ENCODE assay signal across 24 cellular contexts in genomic region chr18:39960545-39960944, GRCh38.
DNase-seq lines count a peak whose midpoint lies in the region; ATAC-seq and TF ChIP-seq lines count a peak whose summit lies in the region.
"Had no signal": no experiment of that assay in that cellular context is flagged by ENCODE, and none has a peak within 500 bp of the region (broad histone marks: within the 10 kb centered on the region; RNA-seq: fewer than 3 reads in every experiment).

No MANE protein-coding gene starts in this region.

- dilution Hi-C loops in mammary epithelial cell (cut with HindIII; ENCODE audit: low sequenced_read_pairs), result no loop called here

- no peak for TF ChIP-seq EP300 in upper lobe of left lung (IDR thresholded peaks at IDR 0.05)

- H4K20me1 ChIP-seq in mammary epithelial cell (ENCODE audit: insufficient read depth, low read length) (no peaks in the 10 kb centered on the region), hepatocyte (ENCODE audit: insufficient read depth, poor library complexity, severe bottlenecking) (no peaks in the 10 kb centered on the region)
- H4K20me1 ChIP-seq: BLaER1 treated with 17β-estradiol and CSF1 and Interleukin-3, amounts not matched to agents 10 nM and 100 nM had no signal

- CTCF ChIA-PET in mammary epithelial cell (lab: Charles Lee; ENCODE audit: low non-redundant PET), result no interaction called here

- intact Hi-C loops in mammary epithelial cell (cut with micrococcal nuclease), result loop anchor here (1.0 to 10.0 kb wide), 4 partner anchors 14 to 916 kb away; no protein-coding TSS in a partner anchor

- no peaks in the 10 kb centered on the region for H3K9me3 ChIP-seq in mammary epithelial cell (replicated peaks; ENCODE audit: insufficient read depth, low read length)
- no peaks in the 10 kb centered on the region for H3K9me3 ChIP-seq in hepatocyte (ENCODE audit: low read depth)
- H3K9me3 ChIP-seq in upper lobe of left lung, result no peaks in the 10 kb centered on the region
- H3K9me3 ChIP-seq: BLaER1 treated with 17β-estradiol and CSF1 and Interleukin-3, amounts not matched to agents 10 nM and 100 nM; right atrium auricular region; SJCRH30; tibial artery had no signal

- H3K4me2 ChIP-seq in mammary epithelial cell (ENCODE audit: insufficient read depth, low read depth, low read length) (peak overlapping the region; percentile 1), hepatocyte (no peak overlapping the region)
- H3K4me2 ChIP-seq: BLaER1 treated with 17β-estradiol and CSF1 and Interleukin-3, amounts not matched to agents 10 nM and 100 nM had no signal

- H3K79me2 ChIP-seq in ACC112 (ENCODE audit: control insufficient read depth, insufficient read depth, low read length, unreplicated experiment) (no peaks in the 10 kb centered on the region), mammary epithelial cell (ENCODE audit: insufficient read depth, low read length) (no peaks in the 10 kb centered on the region), hepatocyte (no peaks in the 10 kb centered on the region)

- ATAC-seq in upper lobe of left lung (ENCODE audit: low FRiP score in 2 of 2) (no peak), HG02623 (IDR thresholded peaks at IDR 0.05; ENCODE audit: unreplicated experiment) (no peak)
- ATAC-seq: activated T-helper 17 cell treated with anti-CD3 and anti-CD28 coated beads, Interleukin-2, amount 50 U/mL, for 72 hours; effector memory CD8-positive, alpha-beta T cell; left lobe of liver; naive thymus-derived CD8-positive, alpha-beta T cell; stimulated activated naive CD8-positive, alpha-beta T cell treated with anti-CD3 and anti-CD28 coated beads, Interleukin-15, amount 100 ng/mL, for 72 hours; T-helper 17 cell had no signal

- WGBS in mammary epithelial cell (ENCODE audit: low coverage, missing lambda C conversion rate), result 89% methylated on average over 1 of the region's 1 CpG
- 81% methylated on average over 1 of the region's 1 CpG for WGBS in hepatocyte (ENCODE audit: low lambda C conversion rate, missing lambda C conversion rate)
- WGBS in upper lobe of left lung, 2 donors, result 90 to 91% methylated on average over 1 of the region's 1 CpG

- H3K4me1 ChIP-seq in ACC112 (ENCODE audit: control insufficient read depth, insufficient read depth, low read length, unreplicated experiment) (peaks cover 9% of the 10 kb centered on the region), mammary epithelial cell (ENCODE audit: insufficient read depth, low read length) (peaks cover 40% of the 10 kb centered on the region), hepatocyte (ENCODE audit: insufficient read depth) (no peaks in the 10 kb centered on the region), upper lobe of left lung (no peaks in the 10 kb centered on the region)
- H3K4me1 ChIP-seq: BLaER1 treated with 17β-estradiol and CSF1 and Interleukin-3, amounts not matched to agents 10 nM and 100 nM; right atrium auricular region; SJCRH30; tibial artery had no signal

- no peak overlapping the region for H3K9ac ChIP-seq in mammary epithelial cell (ENCODE audit: insufficient read depth, low read length)
- H3K9ac ChIP-seq: BLaER1 treated with 17β-estradiol and CSF1 and Interleukin-3, amounts not matched to agents 10 nM and 100 nM had no signal

- no peak for TF ChIP-seq POLR2A in upper lobe of left lung (IDR thresholded peaks at IDR 0.05)

- BruUV-seq in mammary epithelial cell (replicated peaks; lab: Mats Ljungman, UMichigan), result no TSS peak

- H3K36me3 ChIP-seq in ACC112 (ENCODE audit: insufficient read depth, low read length) (no peaks in the 10 kb centered on the region), mammary epithelial cell (ENCODE audit: insufficient read depth, low read length) (no peaks in the 10 kb centered on the region), kidney epithelial cell (ENCODE audit: control insufficient read depth, insufficient read depth, low read length) (no peaks in the 10 kb centered on the region), hepatocyte (replicated peaks; ENCODE audit: insufficient read depth, low read depth) (no peaks in the 10 kb centered on the region), upper lobe of left lung (no peaks in the 10 kb centered on the region)
- H3K36me3 ChIP-seq: BLaER1 treated with 17β-estradiol and CSF1 and Interleukin-3, amounts not matched to agents 10 nM and 100 nM; right atrium auricular region; SJCRH30; tibial artery had no signal

- in situ Hi-C loops in mammary epithelial cell (cut with MboI; ENCODE audit: low sequenced_read_pairs in 2 of 2), result no loop called here

- H3K4me3 ChIP-seq in ACC112 (ENCODE audit: low read depth, low read length) (no peak overlapping the region), mammary epithelial cell (replicated peaks in 1 of 3; ENCODE audit: insufficient read depth in 1 of 3, low read depth in 2 of 3, low read length in 3 of 3) (no peak overlapping the region), kidney epithelial cell (ENCODE audit: low read depth, low read length) (no peak overlapping the region), hepatocyte (no peak overlapping the region), upper lobe of left lung (no peak overlapping the region)
- H3K4me3 ChIP-seq: BLaER1 treated with 17β-estradiol and CSF1 and Interleukin-3, amounts not matched to agents 10 nM and 100 nM; right atrium auricular region; SJCRH30; tibial artery had no signal

- TF ChIP-seq CTCF in mammary epithelial cell (conservative IDR thresholded peaks at IDR 0.05 in 1 of 2, IDR thresholded peaks at IDR 0.05 in 1 of 2; ENCODE audit: extremely low read depth in 1 of 2, insufficient read depth in 1 of 2, low read depth in 1 of 2, low read length in 2 of 2), result no peak
- no peak for TF ChIP-seq CTCF in kidney epithelial cell (IDR thresholded peaks at IDR 0.05; ENCODE audit: insufficient read depth, low read length, poor library complexity, severe bottlenecking)
- no peak for TF ChIP-seq CTCF in hepatocyte (IDR thresholded peaks at IDR 0.05; ENCODE audit: poor library complexity)
- TF ChIP-seq CTCF in upper lobe of left lung (IDR thresholded peaks at IDR 0.05), result no peak

- H2AFZ ChIP-seq in ACC112 (ENCODE audit: low read length, unreplicated experiment) (no peak overlapping the region), mammary epithelial cell (ENCODE audit: low read depth, low read length) (no peak overlapping the region), hepatocyte (no peak overlapping the region)

- no peaks in the 10 kb centered on the region for H3K9me2 ChIP-seq in hepatocyte (replicated peaks; ENCODE audit: insufficient read depth)

- DNase-seq in LHCN-M2 (ENCODE audit: low read depth) (peak; percentile 25), mammary epithelial cell (peak; percentile 84), kidney epithelial cell (ENCODE audit: low read depth) (peak; percentile 54), DMS153 treated with DMSO at 0.1 percent for 48 hours (lab: John Stamatoyannopoulos, UW; ENCODE audit: unreplicated experiment) (no peak), hepatocyte (ENCODE audit: low spot score) (no peak), upper lobe of left lung (no peak)
- DNase-seq: ACHN; activated CD4-positive, alpha-beta T cell treated with anti-CD3 and anti-CD28 coated beads, Interleukin-2, amount 10 ng/mL, durations not matched to agents 24 days and 14 days; effector memory CD8-positive, alpha-beta T cell; glutamatergic neuron; H7; naive thymus-derived CD8-positive, alpha-beta T cell; NCI-H187; NCI-H2227 treated with DMSO at 0.1 percent for 48 hours; SJCRH30; stimulated activated naive CD8-positive, alpha-beta T cell treated with anti-CD3 and anti-CD28 coated beads, Interleukin-15, amount 100 ng/mL, for 72 hours; T-helper 17 cell; tibial artery had no signal

- H3K27ac ChIP-seq in ACC112 (ENCODE audit: low read depth, low read length) (peak overlapping the region; percentile 34), mammary epithelial cell (ENCODE audit: insufficient read depth, low read depth, low read length) (peak overlapping the region; percentile 91), hepatocyte (no peak overlapping the region), upper lobe of left lung (no peak overlapping the region)
- H3K27ac ChIP-seq: BLaER1 treated with 17β-estradiol and CSF1 and Interleukin-3, amounts not matched to agents 10 nM and 100 nM; right atrium auricular region; SJCRH30; tibial artery had no signal

- no peaks in the 10 kb centered on the region for H3K27me3 ChIP-seq in ACC112 (ENCODE audit: insufficient read depth, low read length)
- H3K27me3 ChIP-seq in mammary epithelial cell (ENCODE audit: insufficient read depth, low read length), result no peaks in the 10 kb centered on the region
- H3K27me3 ChIP-seq in kidney epithelial cell (ENCODE audit: control insufficient read depth, insufficient read depth, low read length), result no peaks in the 10 kb centered on the region
- H3K27me3 ChIP-seq in hepatocyte, result no peaks in the 10 kb centered on the region
- H3K27me3 ChIP-seq in upper lobe of left lung, result no peaks in the 10 kb centered on the region
- H3K27me3 ChIP-seq: BLaER1 treated with 17β-estradiol and CSF1 and Interleukin-3, amounts not matched to agents 10 nM and 100 nM; right atrium auricular region; SJCRH30; tibial artery had no signal

Comparison
In these comparisons a context has a peak if more than half of its experiments do, and no peak if none do; other contexts are left out.
1. H3K27ac ChIP-seq: peak in ACC112 (single experiment) and mammary epithelial cell (single experiment); none in hepatocyte (single experiment) and upper lobe of left lung (0 of 4).
2. DNase-seq: peak in LHCN-M2 (single experiment), mammary epithelial cell (single experiment) and kidney epithelial cell (single experiment); none in DMS153 treated with DMSO at 0.1 percent for 48 hours (single experiment), hepatocyte (single experiment) and upper lobe of left lung (0 of 2).